In the genomic region with DNA sequence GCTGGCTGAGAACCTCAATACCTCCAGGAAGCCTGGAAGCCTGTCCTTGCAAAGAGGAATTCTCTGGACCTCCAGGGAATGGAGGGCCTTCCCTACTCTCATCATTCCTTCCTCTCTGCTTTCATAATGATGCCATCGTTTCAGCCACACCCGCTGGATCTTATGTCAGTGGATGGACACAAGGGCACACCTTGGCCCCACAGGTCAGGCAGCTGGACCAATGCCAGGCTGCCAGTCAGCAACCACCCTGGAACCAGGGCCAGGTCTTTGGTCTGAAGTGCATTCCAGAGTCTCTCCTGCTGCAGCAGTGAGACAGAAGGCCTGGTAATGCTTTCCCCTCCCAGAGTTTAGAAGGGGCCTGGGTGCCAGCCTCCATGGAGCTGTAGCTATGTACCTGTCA, we compare ENCODE assay signal across 2 cellular contexts.
TF ChIP-seq lines count a peak whose summit lies in the region.

No MANE protein-coding gene starts in this region.

TF ChIP-seq in A549, 52 proteins besides CTCF, POLR2A, EP300 and RAD21:
- no peak for TF ChIP-seq CHD4 (IDR thresholded peaks at IDR 0.05; ENCODE audit: borderline replicate concordance)
- no peak for TF ChIP-seq PHF8 (IDR thresholded peaks at IDR 0.05; ENCODE audit: borderline replicate concordance, low read depth)
- TF ChIP-seq EHMT2 (IDR thresholded peaks at IDR 0.05; ENCODE audit: low read depth), result no peak
- no peak for TF ChIP-seq CBX8 (IDR thresholded peaks at IDR 0.05)
- TF ChIP-seq, protein P1, sequence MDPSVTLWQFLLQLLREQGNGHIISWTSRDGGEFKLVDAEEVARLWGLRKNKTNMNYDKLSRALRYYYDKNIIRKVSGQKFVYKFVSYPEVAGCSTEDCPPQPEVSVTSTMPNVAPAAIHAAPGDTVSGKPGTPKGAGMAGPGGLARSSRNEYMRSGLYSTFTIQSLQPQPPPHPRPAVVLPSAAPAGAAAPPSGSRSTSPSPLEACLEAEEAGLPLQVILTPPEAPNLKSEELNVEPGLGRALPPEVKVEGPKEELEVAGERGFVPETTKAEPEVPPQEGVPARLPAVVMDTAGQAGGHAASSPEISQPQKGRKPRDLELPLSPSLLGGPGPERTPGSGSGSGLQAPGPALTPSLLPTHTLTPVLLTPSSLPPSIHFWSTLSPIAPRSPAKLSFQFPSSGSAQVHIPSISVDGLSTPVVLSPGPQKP (IDR thresholded peaks at IDR 0.05; ENCODE audit: low read depth, low read length), result no peak
- TF ChIP-seq JUNB (IDR thresholded peaks at IDR 0.05), result no peak
- no peak for TF ChIP-seq HOXA7 (CRISPR knock-in tag; IDR thresholded peaks at IDR 0.05)
- TF ChIP-seq ESRRA (IDR thresholded peaks at IDR 0.05; ENCODE audit: borderline replicate concordance, low read length), result no peak
- TF ChIP-seq NFE2L2 (conservative IDR thresholded peaks at IDR 0.05; ENCODE audit: low read length), result no peak
- no peak for TF ChIP-seq NR3C1 (IDR thresholded peaks at IDR 0.05)
- no peak for TF ChIP-seq EHF (CRISPR knock-in tag; IDR thresholded peaks at IDR 0.05)
- TF ChIP-seq, protein P2, sequence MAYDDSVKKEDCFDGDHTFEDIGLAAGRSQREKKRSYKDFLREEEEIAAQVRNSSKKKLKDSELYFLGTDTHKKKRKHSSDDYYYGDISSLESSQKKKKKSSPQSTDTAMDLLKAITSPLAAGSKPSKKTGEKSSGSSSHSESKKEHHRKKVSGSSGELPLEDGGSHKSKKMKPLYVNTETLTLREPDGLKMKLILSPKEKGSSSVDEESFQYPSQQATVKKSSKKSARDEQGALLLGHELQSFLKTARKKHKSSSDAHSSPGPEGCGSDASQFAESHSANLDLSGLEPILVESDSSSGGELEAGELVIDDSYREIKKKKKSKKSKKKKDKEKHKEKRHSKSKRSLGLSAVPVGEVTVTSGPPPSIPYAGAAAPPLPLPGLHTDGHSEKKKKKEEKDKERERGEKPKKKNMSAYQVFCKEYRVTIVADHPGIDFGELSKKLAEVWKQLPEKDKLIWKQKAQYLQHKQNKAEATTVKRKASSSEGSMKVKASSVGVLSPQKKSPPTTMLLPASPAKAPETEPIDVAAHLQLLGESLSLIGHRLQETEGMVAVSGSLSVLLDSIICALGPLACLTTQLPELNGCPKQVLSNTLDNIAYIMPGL (CRISPR knock-in tag; IDR thresholded peaks at IDR 0.05; ENCODE audit: borderline replicate concordance), result no peak
- no peak for TF ChIP-seq TP53 (CRISPR knock-in tag; IDR thresholded peaks at IDR 0.05)
- no peak for TF ChIP-seq FOSL2 (IDR thresholded peaks at IDR 0.05)
- no peak for TF ChIP-seq FOSL2 (CRISPR knock-in tag; IDR thresholded peaks at IDR 0.05)
- TF ChIP-seq, protein P3, sequence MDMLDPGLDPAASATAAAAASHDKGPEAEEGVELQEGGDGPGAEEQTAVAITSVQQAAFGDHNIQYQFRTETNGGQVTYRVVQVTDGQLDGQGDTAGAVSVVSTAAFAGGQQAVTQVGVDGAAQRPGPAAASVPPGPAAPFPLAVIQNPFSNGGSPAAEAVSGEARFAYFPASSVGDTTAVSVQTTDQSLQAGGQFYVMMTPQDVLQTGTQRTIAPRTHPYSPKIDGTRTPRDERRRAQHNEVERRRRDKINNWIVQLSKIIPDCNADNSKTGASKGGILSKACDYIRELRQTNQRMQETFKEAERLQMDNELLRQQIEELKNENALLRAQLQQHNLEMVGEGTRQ (IDR thresholded peaks at IDR 0.05), result no peak

TF ChIP-seq in HCT116, 20 proteins besides CTCF, POLR2A, EP300 and RAD21:
- TF ChIP-seq YY1 (IDR thresholded peaks at IDR 0.05; ENCODE audit: extremely low read depth, insufficient replicate concordance, low read depth, low read length) (no peak), ZFX (IDR thresholded peaks at IDR 0.05) (no peak), TCF7L2 (IDR thresholded peaks at IDR 0.05; ENCODE audit: borderline replicate concordance, extremely low read depth, insufficient read depth, insufficient read length) (no peak), SRF (IDR thresholded peaks at IDR 0.05; ENCODE audit: low read depth) (no peak), SP1 (IDR thresholded peaks at IDR 0.05; ENCODE audit: low read depth) (no peak)
- TF ChIP-seq, protein P4, sequence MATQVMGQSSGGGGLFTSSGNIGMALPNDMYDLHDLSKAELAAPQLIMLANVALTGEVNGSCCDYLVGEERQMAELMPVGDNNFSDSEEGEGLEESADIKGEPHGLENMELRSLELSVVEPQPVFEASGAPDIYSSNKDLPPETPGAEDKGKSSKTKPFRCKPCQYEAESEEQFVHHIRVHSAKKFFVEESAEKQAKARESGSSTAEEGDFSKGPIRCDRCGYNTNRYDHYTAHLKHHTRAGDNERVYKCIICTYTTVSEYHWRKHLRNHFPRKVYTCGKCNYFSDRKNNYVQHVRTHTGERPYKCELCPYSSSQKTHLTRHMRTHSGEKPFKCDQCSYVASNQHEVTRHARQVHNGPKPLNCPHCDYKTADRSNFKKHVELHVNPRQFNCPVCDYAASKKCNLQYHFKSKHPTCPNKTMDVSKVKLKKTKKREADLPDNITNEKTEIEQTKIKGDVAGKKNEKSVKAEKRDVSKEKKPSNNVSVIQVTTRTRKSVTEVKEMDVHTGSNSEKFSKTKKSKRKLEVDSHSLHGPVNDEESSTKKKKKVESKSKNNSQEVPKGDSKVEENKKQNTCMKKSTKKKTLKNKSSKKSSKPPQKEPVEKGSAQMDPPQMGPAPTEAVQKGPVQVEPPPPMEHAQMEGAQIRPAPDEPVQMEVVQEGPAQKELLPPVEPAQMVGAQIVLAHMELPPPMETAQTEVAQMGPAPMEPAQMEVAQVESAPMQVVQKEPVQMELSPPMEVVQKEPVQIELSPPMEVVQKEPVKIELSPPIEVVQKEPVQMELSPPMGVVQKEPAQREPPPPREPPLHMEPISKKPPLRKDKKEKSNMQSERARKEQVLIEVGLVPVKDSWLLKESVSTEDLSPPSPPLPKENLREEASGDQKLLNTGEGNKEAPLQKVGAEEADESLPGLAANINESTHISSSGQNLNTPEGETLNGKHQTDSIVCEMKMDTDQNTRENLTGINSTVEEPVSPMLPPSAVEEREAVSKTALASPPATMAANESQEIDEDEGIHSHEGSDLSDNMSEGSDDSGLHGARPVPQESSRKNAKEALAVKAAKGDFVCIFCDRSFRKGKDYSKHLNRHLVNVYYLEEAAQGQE (IDR thresholded peaks at IDR 0.05; ENCODE audit: low read depth), result no peak
